ENCODE assay signal across 8 cellular contexts in genomic region chr3:126212629-126213375, GRCh38. TPM values are rescaled to one million over a fixed set of nuclear protein-coding genes. Genes with fewer than 3 reads are reported as not detected.
A peak's percentile ranks its signal among the peaks of the same experiment; 100 is the strongest.
DNase-seq lines count a peak whose midpoint lies in the region; ATAC-seq and TF ChIP-seq lines count a peak whose summit lies in the region.

No MANE protein-coding gene starts in this region.

- ATAC-seq in GM23338 (peak; percentile 89), T-helper 17 cell (no peak), HG03460 (IDR thresholded peaks at IDR 0.05; ENCODE audit: unreplicated experiment) (no peak), GM21737 (IDR thresholded peaks at IDR 0.05; ENCODE audit: unreplicated experiment) (no peak)

- peaks cover 28% of the 10 kb centered on the region for H3K27me3 ChIP-seq in GM23338 (ENCODE audit: insufficient read depth)

- H3K27me3 Mint-ChIP-seq in GM23338 (ENCODE audit: insufficient read depth, low read depth, poor library complexity) (peaks cover 27% of the 10 kb centered on the region), T-helper 17 cell (peaks cover 91% of the 10 kb centered on the region), nephron (ENCODE audit: low read depth) (peaks cover 48% of the 10 kb centered on the region)

- H3K4me3 ChIP-seq in GM23338 (peak overlapping the region; percentile 64), fibroblast of villous mesenchyme (ENCODE audit: low read depth, low read length) (peak overlapping the region; percentile 50)

- H3K4me1 Mint-ChIP-seq in GM23338 (peaks cover 20% of the 10 kb centered on the region), T-helper 17 cell (peaks cover 12% of the 10 kb centered on the region), nephron (peaks cover 6% of the 10 kb centered on the region)

- peaks cover 15% of the 10 kb centered on the region; the same call in 1 of the 2 replicates for H3K9me2 ChIP-seq in GM23338 (ENCODE audit: insufficient read depth)

- peak; percentile 61 for DNase-seq in ACHN
- peak; percentile 88 for DNase-seq in GM23338 (ENCODE audit: low spot score)
- no peak for DNase-seq in T-helper 17 cell
- DNase-seq in fibroblast of villous mesenchyme (ENCODE audit: low read depth) = peak; percentile 54
- no peak for DNase-seq in stimulated activated CD4-positive, alpha-beta T cell treated with anti-CD3 and anti-CD28 coated beads, Interleukin-4, amount 100 ng/mL, for 4 hours

- peaks cover 12% of the 10 kb centered on the region for H3K4me1 ChIP-seq in GM23338 (ENCODE audit: insufficient read depth)

- no peaks in the 10 kb centered on the region for H3K36me3 ChIP-seq in GM23338 (ENCODE audit: insufficient read depth)

- H3K79me2 ChIP-seq in GM23338 (replicated peaks; ENCODE audit: insufficient read depth) = no peaks in the 10 kb centered on the region

- no peaks in the 10 kb centered on the region for H3K9me3 ChIP-seq in T-helper 17 cell (ENCODE audit: control insufficient read depth, low read length, poor library complexity, severe bottlenecking)

- H3F3A ChIP-seq in GM23338 (replicated peaks; ENCODE audit: low read depth) = no peaks in the 10 kb centered on the region

- no peaks in the 10 kb centered on the region; the same call in 2 of the 3 replicates for H3K36me3 Mint-ChIP-seq in GM23338 (ENCODE audit: low read depth)
- peaks cover 2% of the 10 kb centered on the region for H3K36me3 Mint-ChIP-seq in T-helper 17 cell (ENCODE audit: low read depth)
- no peaks in the 10 kb centered on the region for H3K36me3 Mint-ChIP-seq in nephron (ENCODE audit: low read depth)

- H3K9me3 Mint-ChIP-seq in GM23338 = no peaks in the 10 kb centered on the region
- peaks cover 5% of the 10 kb centered on the region for H3K9me3 Mint-ChIP-seq in nephron

- in situ Hi-C loops in ACHN (cut with HindIII; ENCODE audit: low pct_ligation_motif_present, low pct_unique_long_range_greater_than_20kb, low sequenced_read_pairs) = no loop called here

- peak overlapping the region; percentile 67; the same call in 1 of the 2 replicates for H3K27ac Mint-ChIP-seq in GM23338
- H3K27ac Mint-ChIP-seq in T-helper 17 cell = no peak overlapping the region
- peak overlapping the region; percentile 75 to 82 (median 81) for H3K27ac Mint-ChIP-seq in nephron

- H3K27ac ChIP-seq in GM23338 (ENCODE audit: low read depth) = no peak overlapping the region

- peak overlapping the region; percentile 76 for H3K4me2 ChIP-seq in GM23338

- H2AFZ ChIP-seq in GM23338 = peak overlapping the region; percentile 98

- TF ChIP-seq CTCF in GM23338 (conservative IDR thresholded peaks at IDR 0.05; ENCODE audit: low read depth in 2 of 2) (peak; percentile 17 to 58; a peak in 3 of 4 replicates), fibroblast of villous mesenchyme (IDR thresholded peaks at IDR 0.05; ENCODE audit: insufficient read depth, low read depth, low read length) (peak; percentile 51), nephron (IDR thresholded peaks at IDR 0.05; ENCODE audit: unreplicated experiment in 3 of 3) (peak; percentile 50 to 59 (median 51))

- H4K20me1 ChIP-seq in GM23338 (replicated peaks; ENCODE audit: insufficient read depth) = no peaks in the 10 kb centered on the region

- peak overlapping the region; percentile 83 for H3K4me3 Mint-ChIP-seq in GM23338
- H3K4me3 Mint-ChIP-seq in T-helper 17 cell = peak overlapping the region; percentile 72
- peak overlapping the region; percentile 86 to 92 (median 90) for H3K4me3 Mint-ChIP-seq in nephron

TF ChIP-seq in GM23338, 12 proteins besides CTCF, POLR2A, EP300 and RAD21:
- TF ChIP-seq CREB1 (CRISPR knock-in tag; IDR thresholded peaks at IDR 0.05; ENCODE audit: low read depth) (no peak), POLR2AphosphoS5 (IDR thresholded peaks at IDR 0.05; ENCODE audit: low read depth) (peak; percentile 18; the same call in 1 of the 2 replicates), ETS1 (IDR thresholded peaks at IDR 0.05) (no peak; the same call in 1 of the 2 replicates)

RNA-seq across cellular contexts. Expression of gene ALDH1L1, which starts 32.4 kb away (rescaled TPM):
- total RNA-seq in GM23338 (2014; rRNA removed; shearing (Covaris generic)) = 0.82 and 1.3 TPM in 2 replicates
- polyA plus RNA-seq in GM23338 (2016; fragmentation: Nextera tagmentation; extraction: Ambion mirVana) = 0.89 and 1.0 TPM in 2 replicates
- total RNA-seq in T-helper 17 cell (not detected), fibroblast of villous mesenchyme (0.32 and 3.9 TPM in 2 replicates)

Comparison
In these comparisons a context has a peak if more than half of its experiments do, and no peak if none do; other contexts are left out.
1. DNase-seq: peak in ACHN (single experiment), GM23338 (single experiment) and fibroblast of villous mesenchyme (single experiment); none in T-helper 17 cell (0 of 3) and stimulated activated CD4-positive, alpha-beta T cell treated with anti-CD3 and anti-CD28 coated beads, Interleukin-4, amount 100 ng/mL, for 4 hours (0 of 2).
2. Peak in every context shown above with its lines, with median percentiles within 50 percentile points of each other: H3K4me3 Mint-ChIP-seq and CTCF ChIP-seq.